In genomic region chr2:222862068-222862914, GRCh38 we compare ENCODE assay signal across 8 cellular contexts. TPM values are rescaled to one million over a fixed set of nuclear protein-coding genes. Genes with fewer than 3 reads are reported as not detected.
A peak's percentile ranks its signal among the peaks of the same experiment; 100 is the strongest.
DNase-seq lines count a peak whose midpoint lies in the region; ATAC-seq, FAIRE-seq and TF ChIP-seq lines count a peak whose summit lies in the region.

No MANE protein-coding gene starts in this region.

- ATAC-seq in foreskin keratinocyte (no peak), GM19467 (IDR thresholded peaks at IDR 0.05; ENCODE audit: unreplicated experiment) (no peak)

- H3K9ac ChIP-seq in SK-N-MC (ENCODE audit: insufficient read length): peak overlapping the region; percentile 88

- no peak overlapping the region for H3K27ac ChIP-seq in SK-N-MC
- H3K27ac ChIP-seq in foreskin keratinocyte: peak overlapping the region; percentile 92

- peak; percentile 44 for DNase-seq in AG08396 (ENCODE audit: low spot score)
- no peak for DNase-seq in GM19239 (ENCODE audit: insufficient read length, low spot score)
- DNase-seq in SK-N-MC (ENCODE audit: low read depth, low spot score): no peak
- no peak for DNase-seq in foreskin keratinocyte
- peak; percentile 88 for DNase-seq in pons (ENCODE audit: low spot score)
- DNase-seq in GM12891 (ENCODE audit: insufficient read length, low spot score): no peak
- DNase-seq in activated CD8-positive, alpha-beta memory T cell treated with anti-CD3 and anti-CD28 coated beads, Interleukin-2, amount 50 U/mL, for 4 hours: no peak

- peak; percentile 35 for FAIRE-seq in GM19239 (lab: Jason Lieb, UNC)
- no peak for FAIRE-seq in GM12891 (lab: Jason Lieb, UNC)

- no peaks in the 10 kb centered on the region for H3K36me3 ChIP-seq in SK-N-MC (ENCODE audit: insufficient read depth, low read length)

- peak; percentile 51 for TF ChIP-seq CTCF in foreskin keratinocyte (conservative IDR thresholded peaks at IDR 0.05)

- H3K4me1 ChIP-seq in foreskin keratinocyte: peaks cover 22% of the 10 kb centered on the region

- H3K9me3 ChIP-seq in SK-N-MC (ENCODE audit: low read depth, low read length): no peaks in the 10 kb centered on the region

- TF ChIP-seq POLR2A in GM12891 (IDR thresholded peaks at IDR 0.05; ENCODE audit: low read depth, low read length): no peak

- peak overlapping the region; percentile 94 for H3K4me3 ChIP-seq in SK-N-MC

- H3K27me3 ChIP-seq in foreskin keratinocyte: no peaks in the 10 kb centered on the region

TF ChIP-seq in GM12891, 5 proteins besides CTCF, POLR2A, EP300 and RAD21:
- TF ChIP-seq POLR2AphosphoS5 (IDR thresholded peaks at IDR 0.05; ENCODE audit: low read depth, low read length) (no peak), TAF1 (IDR thresholded peaks at IDR 0.05; ENCODE audit: low read depth, low read length) (no peak), SPI1 (IDR thresholded peaks at IDR 0.05; ENCODE audit: low read depth, low read length) (no peak), POU2F2 (IDR thresholded peaks at IDR 0.05; ENCODE audit: low read depth, low read length) (no peak), PAX5 (IDR thresholded peaks at IDR 0.05; ENCODE audit: insufficient read depth, low read length, severe bottlenecking) (no peak)

RNA-seq across cellular contexts. Expression of gene ACSL3, which starts 1.5 kb away (rescaled TPM):
- total RNA-seq in foreskin keratinocyte: 137 and 164 TPM in 2 replicates
- 88.2 and 89.2 TPM in 2 replicates for polyA plus RNA-seq in foreskin keratinocyte
- 21.6 TPM for polyA plus RNA-seq in GM12891 (2012; ENCODE audit: low read depth, missing spikeins)

Comparison
In these comparisons a context has a peak if more than half of its experiments do, and no peak if none do; other contexts are left out.
1. DNase-seq: peak in AG08396 (single experiment) and pons (single experiment); none in GM19239 (single experiment), SK-N-MC (single experiment), foreskin keratinocyte (0 of 2), GM12891 (single experiment) and activated CD8-positive, alpha-beta memory T cell treated with anti-CD3 and anti-CD28 coated beads, Interleukin-2, amount 50 U/mL, for 4 hours (single experiment).